In the genomic region with DNA sequence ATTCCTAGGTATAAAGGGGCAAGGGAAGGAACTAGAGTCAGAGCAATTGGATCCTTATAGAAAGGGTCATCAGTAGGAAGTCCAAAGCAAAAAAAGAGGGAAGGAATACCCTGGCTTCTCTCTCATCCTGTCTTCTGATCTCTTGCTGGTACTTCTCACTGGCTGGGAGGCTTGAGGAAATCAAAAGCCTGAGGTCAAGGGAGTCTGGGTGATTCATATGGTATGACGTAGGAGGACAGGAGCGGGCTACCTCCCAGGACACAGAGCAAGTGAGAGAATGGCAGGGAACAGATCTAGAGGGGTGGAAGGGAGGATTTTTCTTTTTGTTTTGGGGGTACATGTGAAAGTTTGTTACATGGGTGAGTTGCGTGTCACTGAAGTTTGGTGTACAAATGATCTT, we compare ENCODE assay signal across 22 cellular contexts.
DNase-seq lines count a peak whose midpoint lies in the region; ATAC-seq and TF ChIP-seq lines count a peak whose summit lies in the region.
"Had no signal": no experiment of that assay in that cellular context is flagged by ENCODE, and none has a peak within 500 bp of the region (broad histone marks: within the 10 kb centered on the region; RNA-seq: fewer than 3 reads in every experiment).

No MANE protein-coding gene starts in this region.

- H3K9me3 Mint-ChIP-seq in T-cell = no peaks in the 10 kb centered on the region
- H3K9me3 Mint-ChIP-seq: CD8-positive, alpha-beta T cell had no signal

- no peaks in the 10 kb centered on the region for H3K4me1 ChIP-seq in adrenal gland (replicated peaks in 1 of 2)
- H3K4me1 ChIP-seq: BLaER1 treated with 17β-estradiol and CSF1 and Interleukin-3, amounts not matched to agents 10 nM and 100 nM had no signal

- no peak overlapping the region for H3K4me3 Mint-ChIP-seq in T-cell
- H3K4me3 Mint-ChIP-seq: CD8-positive, alpha-beta T cell had no signal

- TF ChIP-seq POLR2A in adrenal gland (IDR thresholded peaks at IDR 0.05) = no peak

- H3K36me3 ChIP-seq in adrenal gland (replicated peaks in 1 of 2) = no peaks in the 10 kb centered on the region

- peak; percentile 79 for DNase-seq in HT1080 (ENCODE audit: low read depth)
- peak in 5 of 7 donors; percentile 18 to 56 (median 38) for DNase-seq in adrenal gland
- peak; percentile 41 for DNase-seq in epithelial cell of esophagus (ENCODE audit: low read depth)
- peak; percentile 80 for DNase-seq in kidney tubule cell (ENCODE audit: low spot score)
- no peak for DNase-seq in COLO829 (ENCODE audit: low spot score)
- no peak for DNase-seq in T-cell
- DNase-seq in NCI-H1417 (lab: John Stamatoyannopoulos, UW) = no peak
- DNase-seq: CD8-positive, alpha-beta T cell; DMS79 treated with DMSO at 0.1 percent for 48 hours; GDM1; H7; KG1; NCI-H2081 treated with DMSO at 0.1 percent for 48 hours; NCI-H510A; NCI-H774; OCI-M1; RPMI8226; SHP77 treated with DMSO at 0.1 percent for 48 hours; SK-N-SH had no signal

- no peaks in the 10 kb centered on the region for H3K36me3 Mint-ChIP-seq in T-cell
- H3K36me3 Mint-ChIP-seq: CD8-positive, alpha-beta T cell had no signal

- no peak overlapping the region for H3K4me3 ChIP-seq in adrenal gland
- H3K4me3 ChIP-seq in epithelial cell of esophagus (ENCODE audit: low read length) = no peak overlapping the region
- H3K4me3 ChIP-seq: BLaER1 treated with 17β-estradiol and CSF1 and Interleukin-3, amounts not matched to agents 10 nM and 100 nM had no signal

- H3K27ac ChIP-seq in adrenal gland = no peak overlapping the region
- H3K27ac ChIP-seq: BLaER1 treated with 17β-estradiol and CSF1 and Interleukin-3, amounts not matched to agents 10 nM and 100 nM had no signal

- no peak for TF ChIP-seq CTCF in adrenal gland (IDR thresholded peaks at IDR 0.05)
- no peak for TF ChIP-seq CTCF in epithelial cell of esophagus (IDR thresholded peaks at IDR 0.05; ENCODE audit: insufficient read depth, low read depth, low read length, missing control alignments)

- 61 to 69% (median 67%) methylated on average over 3 of the region's 3 CpGs for WGBS in adrenal gland, 4 donors

- H3K27me3 ChIP-seq in adrenal gland = no peaks in the 10 kb centered on the region
- H3K27me3 ChIP-seq: BLaER1 treated with 17β-estradiol and CSF1 and Interleukin-3, amounts not matched to agents 10 nM and 100 nM had no signal

- CTCF ChIA-PET in T-cell (lab: Charles Lee) = no interaction called here

- POLR2A ChIA-PET in T-cell (lab: Charles Lee) = interaction anchor here in 1 of 2 donors (0.6 kb wide), 1 partner anchor 874 kb away, joined by 3 read pairs; no protein-coding TSS in a partner anchor

- intact Hi-C loops in adrenal gland (cut with DNase I) = no loop called here

- peaks cover 9 to 23% of the 10 kb centered on the region in 2 donors for H3K27me3 Mint-ChIP-seq in T-cell

- no peak overlapping the region for H3K27ac Mint-ChIP-seq in T-cell
- H3K27ac Mint-ChIP-seq: CD8-positive, alpha-beta T cell had no signal

- H3K9me3 ChIP-seq in adrenal gland (replicated peaks in 1 of 3) = no peaks in the 10 kb centered on the region
- H3K9me3 ChIP-seq: SK-N-SH had no signal

- H3K4me1 Mint-ChIP-seq in T-cell = no peaks in the 10 kb centered on the region

- ATAC-seq in T-cell (replicated peaks in 1 of 4) (no peak), esophagus mucosa (no peak)
- ATAC-seq: CD8-positive, alpha-beta T cell; HepG2 had no signal

Comparison
In these comparisons a context has a peak if more than half of its experiments do, and no peak if none do; other contexts are left out.
1. DNase-seq: peak in HT1080 (single experiment), adrenal gland (5 of 7), epithelial cell of esophagus (single experiment) and kidney tubule cell (single experiment); none in COLO829 (single experiment), T-cell (0 of 34) and NCI-H1417 (0 of 3).